16 cellular contexts compared by ENCODE assay signal in genomic region chr12:62536546-62536945, GRCh38.
A peak's percentile ranks its signal among the peaks of the same experiment; 100 is the strongest.
DNase-seq lines count a peak whose midpoint lies in the region; FAIRE-seq and TF ChIP-seq lines count a peak whose summit lies in the region.
"Had no signal": no experiment of that assay in that cellular context is flagged by ENCODE, and none has a peak within 500 bp of the region (broad histone marks: within the 10 kb centered on the region; RNA-seq: fewer than 3 reads in every experiment).

No MANE protein-coding gene starts in this region.

- H4K20me1 ChIP-seq in endothelial cell of umbilical vein (replicated peaks; ENCODE audit: control insufficient read depth, extremely low read depth, insufficient read depth, low read length): no peaks in the 10 kb centered on the region
- H4K20me1 ChIP-seq: BLaER1 had no signal

- no peak overlapping the region for H3K4me3 ChIP-seq in endothelial cell of umbilical vein (replicated peaks in 1 of 3; ENCODE audit: insufficient read depth in 1 of 3, low read depth in 1 of 3, low read length in 3 of 3)
- no peak overlapping the region for H3K4me3 ChIP-seq in tibial artery
- H3K4me3 ChIP-seq: BLaER1 had no signal

- H3K4me1 ChIP-seq in endothelial cell of umbilical vein (ENCODE audit: control insufficient read depth, extremely low read depth, insufficient read depth, low read length): peaks cover 10% of the 10 kb centered on the region
- peaks cover 0 to 45% (median 19%) of the 10 kb centered on the region in 4 donors for H3K4me1 ChIP-seq in tibial artery

- BruUV-seq in endothelial cell of umbilical vein (replicated peaks; lab: Mats Ljungman, UMichigan): no TSS peak

- no peaks in the 10 kb centered on the region for H3K9me1 ChIP-seq in endothelial cell of umbilical vein (replicated peaks; ENCODE audit: control insufficient read depth, extremely low read depth, insufficient read depth, low read length)

- FAIRE-seq in endothelial cell of umbilical vein (lab: Jason Lieb, UNC): peak; percentile 35

- TF ChIP-seq POLR2A in endothelial cell of umbilical vein (IDR thresholded peaks at IDR 0.05; ENCODE audit: low read depth, low read length): no peak

- CTCF ChIA-PET in endothelial cell of umbilical vein (lab: Charles Lee): interaction anchor here (1.5 kb wide), 2 partner anchors 45 to 262 kb away, joined by 3 to 7 read pairs; no protein-coding TSS in a partner anchor

- POLR2A ChIA-PET in endothelial cell of umbilical vein (lab: Charles Lee): no interaction called here

- no peak overlapping the region for H3K9ac ChIP-seq in endothelial cell of umbilical vein (replicated peaks; ENCODE audit: extremely low read depth, insufficient read depth, low read length)
- H3K9ac ChIP-seq: BLaER1 had no signal

- no peaks in the 10 kb centered on the region for H3K79me2 ChIP-seq in endothelial cell of umbilical vein (ENCODE audit: control insufficient read depth, insufficient read depth, low read length)

- TF ChIP-seq CTCF in C4-2B (conservative IDR thresholded peaks at IDR 0.05) (no peak), VCaP (conservative IDR thresholded peaks at IDR 0.05) (no peak), endothelial cell of umbilical vein (IDR thresholded peaks at IDR 0.05; ENCODE audit: extremely low read depth in 1 of 2, insufficient read depth in 1 of 2, low read depth in 1 of 2, low read length in 2 of 2) (no peak), tibial artery (IDR thresholded peaks at IDR 0.05) (no peak)

- no peaks in the 10 kb centered on the region for H3K9me3 ChIP-seq in endothelial cell of umbilical vein (replicated peaks; ENCODE audit: control insufficient read depth, insufficient read depth, low read length)
- no peaks in the 10 kb centered on the region for H3K9me3 ChIP-seq in tibial artery
- H3K9me3 ChIP-seq: BLaER1 had no signal

- H2AFZ ChIP-seq in endothelial cell of umbilical vein (ENCODE audit: low read depth, low read length): no peak overlapping the region

- intact Hi-C loops in endothelial cell of umbilical vein (cut with micrococcal nuclease) (no loop called here), tibial artery (cut with DNase I; ENCODE audit: low total_unique reads) (no loop called here)

- H3K36me3 ChIP-seq in endothelial cell of umbilical vein (ENCODE audit: control insufficient read depth in 2 of 2, extremely low read depth in 1 of 2, insufficient read depth in 2 of 2, low read length in 2 of 2) (peaks cover 0 to 5% of the 10 kb centered on the region in 2 experiments), tibial artery (peaks cover 6 to 32% (median 12%) of the 10 kb centered on the region in 3 donors)

- dilution Hi-C loops in endothelial cell of umbilical vein (cut with MboI; ENCODE audit: extremely low pct_ligation_motif_present, low sequenced_read_pairs): no loop called here

- no peak overlapping the region for H3K4me2 ChIP-seq in endothelial cell of umbilical vein (ENCODE audit: insufficient read depth, low read length)
- H3K4me2 ChIP-seq: BLaER1 had no signal

- H3K27ac ChIP-seq in C4-2B (peak overlapping the region; percentile 50; the same call in 1 of the 2 replicates), VCaP (peak overlapping the region; percentile 25), endothelial cell of umbilical vein (ENCODE audit: insufficient read depth, low read depth, low read length) (no peak overlapping the region), tibial artery (peak overlapping the region; percentile 49 to 62)
- H3K27ac ChIP-seq: BLaER1, HL-60 had no signal

- H3K27me3 ChIP-seq in endothelial cell of umbilical vein (ENCODE audit: control insufficient read depth in 2 of 2, insufficient read depth in 2 of 2, low read length in 2 of 2) (no peaks in the 10 kb centered on the region), tibial artery (no peaks in the 10 kb centered on the region)
- H3K27me3 ChIP-seq: BLaER1 had no signal

- DNase-seq in endothelial cell of umbilical vein (ENCODE audit: low read depth, low spot score): no peak
- DNase-seq in tibial artery: no peak
- no peak for DNase-seq in epidermal melanocyte (ENCODE audit: insufficient read length, low spot score)
- DNase-seq in cerebellum (ENCODE audit: low spot score): no peak
- no peak for DNase-seq in NCI-H2081 treated with DMSO at 0.1 percent for 48 hours (lab: John Stamatoyannopoulos, UW)
- DNase-seq: 8988T; Calu3; CD8-positive, alpha-beta T cell; GF-D8; GOT3; H7; HFFc6 had no signal

TF ChIP-seq in endothelial cell of umbilical vein, 7 proteins besides CTCF, POLR2A, EP300 and RAD21:
- no peak for TF ChIP-seq POLR2AphosphoS5 (IDR thresholded peaks at IDR 0.05; ENCODE audit: insufficient read depth, low read depth, low read length)
